1 cellular context compared by ENCODE assay signal in the genomic region with DNA sequence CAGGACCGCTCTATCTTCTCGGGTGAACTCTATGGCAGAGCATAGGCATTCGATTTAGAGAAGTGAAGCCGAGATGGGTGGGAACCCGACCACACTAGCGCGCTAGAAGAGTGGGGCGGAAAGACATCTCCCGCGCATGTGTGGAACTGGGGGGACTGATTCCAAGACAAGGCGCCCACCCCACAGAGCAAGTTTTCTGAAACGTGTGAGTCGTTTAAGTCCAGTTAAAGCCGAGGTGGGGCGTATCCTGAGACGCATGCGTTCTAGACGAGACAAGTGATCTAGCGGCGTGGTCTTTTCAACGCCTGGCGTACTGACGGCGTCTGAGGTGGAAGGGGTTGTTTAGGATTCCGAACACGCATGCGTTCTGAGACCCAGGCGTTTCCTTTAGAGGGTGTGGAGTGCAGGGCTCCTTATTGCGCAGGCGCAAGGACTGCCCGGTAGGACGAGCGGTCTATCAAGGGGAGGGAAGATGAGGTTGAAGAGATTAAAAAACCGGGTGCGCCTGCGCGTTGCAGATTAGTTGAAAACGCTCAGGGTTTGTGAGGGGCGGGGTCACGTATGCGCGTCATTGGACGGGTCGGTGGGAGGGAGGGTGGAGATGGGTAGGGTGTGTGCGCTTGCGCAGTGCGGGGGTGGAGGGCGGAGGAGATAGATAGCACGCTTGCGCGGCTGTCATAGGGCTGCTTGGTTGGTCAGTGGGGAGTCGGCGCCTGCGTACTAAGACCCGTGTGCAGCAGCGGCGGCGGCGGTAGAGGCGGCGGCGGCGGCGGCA.
TF ChIP-seq lines count a peak whose summit lies in the region.

A gene (plus strand): TSS at position 718 of the 775 bp plus-strand sequence. CDS start 2,008 bp downstream, outside the sequence.

TF ChIP-seq in GM12878, 131 proteins besides CTCF, POLR2A, EP300 and RAD21 (continued from another document and continues in another):
- TF ChIP-seq SP1 (IDR thresholded peaks at IDR 0.05; ENCODE audit: low read depth, low read length) = peak; percentile 20
- TF ChIP-seq PML (IDR thresholded peaks at IDR 0.05; ENCODE audit: low read length) = peak; percentile 66; the same call in 1 of the 2 replicates
- peak; percentile 43 to 58; a peak in 2 of 4 replicates for TF ChIP-seq BHLHE40 (IDR thresholded peaks at IDR 0.05; ENCODE audit: borderline replicate concordance in 1 of 2, low read depth in 2 of 2, low read length in 1 of 2)
- TF ChIP-seq MYC (IDR thresholded peaks at IDR 0.05; ENCODE audit: insufficient read depth, insufficient read length, insufficient replicate concordance, low read length, severe bottlenecking) = peak; percentile 25
- no peak; a peak in 1 of 4 replicates for TF ChIP-seq IKZF2 (IDR thresholded peaks at IDR 0.05)
- TF ChIP-seq SMAD5 (IDR thresholded peaks at IDR 0.05; ENCODE audit: low read depth) = peak; percentile 82
- TF ChIP-seq MXI1 (IDR thresholded peaks at IDR 0.05; ENCODE audit: low read depth, low read length) = peak; percentile 92
- TF ChIP-seq, protein P1, sequence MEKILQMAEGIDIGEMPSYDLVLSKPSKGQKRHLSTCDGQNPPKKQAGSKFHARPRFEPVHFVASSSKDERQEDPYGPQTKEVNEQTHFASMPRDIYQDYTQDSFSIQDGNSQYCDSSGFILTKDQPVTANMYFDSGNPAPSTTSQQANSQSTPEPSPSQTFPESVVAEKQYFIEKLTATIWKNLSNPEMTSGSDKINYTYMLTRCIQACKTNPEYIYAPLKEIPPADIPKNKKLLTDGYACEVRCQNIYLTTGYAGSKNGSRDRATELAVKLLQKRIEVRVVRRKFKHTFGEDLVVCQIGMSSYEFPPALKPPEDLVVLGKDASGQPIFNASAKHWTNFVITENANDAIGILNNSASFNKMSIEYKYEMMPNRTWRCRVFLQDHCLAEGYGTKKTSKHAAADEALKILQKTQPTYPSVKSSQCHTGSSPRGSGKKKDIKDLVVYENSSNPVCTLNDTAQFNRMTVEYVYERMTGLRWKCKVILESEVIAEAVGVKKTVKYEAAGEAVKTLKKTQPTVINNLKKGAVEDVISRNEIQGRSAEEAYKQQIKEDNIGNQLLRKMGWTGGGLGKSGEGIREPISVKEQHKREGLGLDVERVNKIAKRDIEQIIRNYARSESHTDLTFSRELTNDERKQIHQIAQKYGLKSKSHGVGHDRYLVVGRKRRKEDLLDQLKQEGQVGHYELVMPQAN (conservative IDR thresholded peaks at IDR 0.05) = no peak
- peak; percentile 88 for TF ChIP-seq NBN (IDR thresholded peaks at IDR 0.05)
- 0 out of 2 replicates have a peak, but pooled peaks have one; percentile 37 for TF ChIP-seq MEF2A (IDR thresholded peaks at IDR 0.05; ENCODE audit: insufficient read depth, low read depth, low read length)
- TF ChIP-seq DPF2 (IDR thresholded peaks at IDR 0.05) = no peak
- peak; percentile 73 for TF ChIP-seq SMAD1 (IDR thresholded peaks at IDR 0.05; ENCODE audit: low read depth, partially characterized antibody)
- TF ChIP-seq BCL11A (IDR thresholded peaks at IDR 0.05; ENCODE audit: low read depth, low read length) = no peak
- TF ChIP-seq MEF2B (IDR thresholded peaks at IDR 0.05; ENCODE audit: partially characterized antibody, poor library complexity, severe bottlenecking) = no peak
- TF ChIP-seq IKZF1 (conservative IDR thresholded peaks at IDR 0.05) = peak; percentile 85
- TF ChIP-seq RBBP5 (conservative IDR thresholded peaks at IDR 0.05) = no peak
- TF ChIP-seq SRF (IDR thresholded peaks at IDR 0.05; ENCODE audit: low read depth in 2 of 2, low read length in 2 of 2) = peak in 1 of 2 experiments; percentile 88; a peak in 2 of 4 replicates
- TF ChIP-seq, protein P2, sequence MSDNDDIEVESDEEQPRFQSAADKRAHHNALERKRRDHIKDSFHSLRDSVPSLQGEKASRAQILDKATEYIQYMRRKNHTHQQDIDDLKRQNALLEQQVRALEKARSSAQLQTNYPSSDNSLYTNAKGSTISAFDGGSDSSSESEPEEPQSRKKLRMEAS (IDR thresholded peaks at IDR 0.05; ENCODE audit: low read depth, low read length) = peak; percentile 58
- TF ChIP-seq SIN3A (IDR thresholded peaks at IDR 0.05; ENCODE audit: low read depth, low read length) = peak; percentile 79
- TF ChIP-seq, protein P3, sequence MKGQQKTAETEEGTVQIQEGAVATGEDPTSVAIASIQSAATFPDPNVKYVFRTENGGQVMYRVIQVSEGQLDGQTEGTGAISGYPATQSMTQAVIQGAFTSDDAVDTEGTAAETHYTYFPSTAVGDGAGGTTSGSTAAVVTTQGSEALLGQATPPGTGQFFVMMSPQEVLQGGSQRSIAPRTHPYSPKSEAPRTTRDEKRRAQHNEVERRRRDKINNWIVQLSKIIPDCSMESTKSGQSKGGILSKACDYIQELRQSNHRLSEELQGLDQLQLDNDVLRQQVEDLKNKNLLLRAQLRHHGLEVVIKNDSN (IDR thresholded peaks at IDR 0.05; ENCODE audit: borderline replicate concordance, extremely low read length, insufficient read depth, low read depth, low read length) = no peak
- peak; percentile 97; the same call in 1 of the 2 replicates for TF ChIP-seq YY1 (IDR thresholded peaks at IDR 0.05; ENCODE audit: low read depth, low read length)
- TF ChIP-seq POU2F2 (IDR thresholded peaks at IDR 0.05; ENCODE audit: borderline replicate concordance, low read depth, low read length) = peak; percentile 23; the same call in 1 of the 3 replicates
- TF ChIP-seq NFIC (IDR thresholded peaks at IDR 0.05; ENCODE audit: low read depth, low read length) = no peak
- TF ChIP-seq KLF5 (IDR thresholded peaks at IDR 0.05; ENCODE audit: partially characterized antibody) = peak; percentile 14
- TF ChIP-seq, protein P4, sequence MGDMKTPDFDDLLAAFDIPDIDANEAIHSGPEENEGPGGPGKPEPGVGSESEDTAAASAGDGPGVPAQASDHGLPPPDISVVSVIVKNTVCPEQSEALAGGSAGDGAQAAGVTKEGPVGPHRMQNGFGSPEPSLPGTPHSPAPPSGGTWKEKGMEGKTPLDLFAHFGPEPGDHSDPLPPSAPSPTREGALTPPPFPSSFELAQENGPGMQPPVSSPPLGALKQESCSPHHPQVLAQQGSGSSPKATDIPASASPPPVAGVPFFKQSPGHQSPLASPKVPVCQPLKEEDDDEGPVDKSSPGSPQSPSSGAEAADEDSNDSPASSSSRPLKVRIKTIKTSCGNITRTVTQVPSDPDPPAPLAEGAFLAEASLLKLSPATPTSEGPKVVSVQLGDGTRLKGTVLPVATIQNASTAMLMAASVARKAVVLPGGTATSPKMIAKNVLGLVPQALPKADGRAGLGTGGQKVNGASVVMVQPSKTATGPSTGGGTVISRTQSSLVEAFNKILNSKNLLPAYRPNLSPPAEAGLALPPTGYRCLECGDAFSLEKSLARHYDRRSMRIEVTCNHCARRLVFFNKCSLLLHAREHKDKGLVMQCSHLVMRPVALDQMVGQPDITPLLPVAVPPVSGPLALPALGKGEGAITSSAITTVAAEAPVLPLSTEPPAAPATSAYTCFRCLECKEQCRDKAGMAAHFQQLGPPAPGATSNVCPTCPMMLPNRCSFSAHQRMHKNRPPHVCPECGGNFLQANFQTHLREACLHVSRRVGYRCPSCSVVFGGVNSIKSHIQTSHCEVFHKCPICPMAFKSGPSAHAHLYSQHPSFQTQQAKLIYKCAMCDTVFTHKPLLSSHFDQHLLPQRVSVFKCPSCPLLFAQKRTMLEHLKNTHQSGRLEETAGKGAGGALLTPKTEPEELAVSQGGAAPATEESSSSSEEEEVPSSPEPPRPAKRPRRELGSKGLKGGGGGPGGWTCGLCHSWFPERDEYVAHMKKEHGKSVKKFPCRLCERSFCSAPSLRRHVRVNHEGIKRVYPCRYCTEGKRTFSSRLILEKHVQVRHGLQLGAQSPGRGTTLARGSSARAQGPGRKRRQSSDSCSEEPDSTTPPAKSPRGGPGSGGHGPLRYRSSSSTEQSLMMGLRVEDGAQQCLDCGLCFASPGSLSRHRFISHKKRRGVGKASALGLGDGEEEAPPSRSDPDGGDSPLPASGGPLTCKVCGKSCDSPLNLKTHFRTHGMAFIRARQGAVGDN (IDR thresholded peaks at IDR 0.05) = 0 out of 2 replicates have a peak, but pooled peaks have one; percentile 61
- TF ChIP-seq TAF1 (IDR thresholded peaks at IDR 0.05; ENCODE audit: borderline replicate concordance, low read depth, low read length) = peak; percentile 76
- 0 out of 2 replicates have a peak, but pooled peaks have one; percentile 21 for TF ChIP-seq STAT3 (IDR thresholded peaks at IDR 0.05; ENCODE audit: low read depth, low read length)
- peak; percentile 15 for TF ChIP-seq CBFB (IDR thresholded peaks at IDR 0.05; ENCODE audit: low read depth)
- peak; percentile 50; the same call in 1 of the 2 replicates for TF ChIP-seq CHD2 (IDR thresholded peaks at IDR 0.05; ENCODE audit: borderline replicate concordance, low read depth, low read length)
- TF ChIP-seq ETV6 (conservative IDR thresholded peaks at IDR 0.05 in 1 of 2, IDR thresholded peaks at IDR 0.05 in 1 of 2; ENCODE audit: borderline replicate concordance in 1 of 2, low read depth in 1 of 2) = 0 out of 4 replicates have a peak, but pooled peaks of 1 of the 2 experiments have one; percentile 35
- peak; percentile 91 for TF ChIP-seq RUNX3 (IDR thresholded peaks at IDR 0.05; ENCODE audit: low read length)
- TF ChIP-seq, protein P5, sequence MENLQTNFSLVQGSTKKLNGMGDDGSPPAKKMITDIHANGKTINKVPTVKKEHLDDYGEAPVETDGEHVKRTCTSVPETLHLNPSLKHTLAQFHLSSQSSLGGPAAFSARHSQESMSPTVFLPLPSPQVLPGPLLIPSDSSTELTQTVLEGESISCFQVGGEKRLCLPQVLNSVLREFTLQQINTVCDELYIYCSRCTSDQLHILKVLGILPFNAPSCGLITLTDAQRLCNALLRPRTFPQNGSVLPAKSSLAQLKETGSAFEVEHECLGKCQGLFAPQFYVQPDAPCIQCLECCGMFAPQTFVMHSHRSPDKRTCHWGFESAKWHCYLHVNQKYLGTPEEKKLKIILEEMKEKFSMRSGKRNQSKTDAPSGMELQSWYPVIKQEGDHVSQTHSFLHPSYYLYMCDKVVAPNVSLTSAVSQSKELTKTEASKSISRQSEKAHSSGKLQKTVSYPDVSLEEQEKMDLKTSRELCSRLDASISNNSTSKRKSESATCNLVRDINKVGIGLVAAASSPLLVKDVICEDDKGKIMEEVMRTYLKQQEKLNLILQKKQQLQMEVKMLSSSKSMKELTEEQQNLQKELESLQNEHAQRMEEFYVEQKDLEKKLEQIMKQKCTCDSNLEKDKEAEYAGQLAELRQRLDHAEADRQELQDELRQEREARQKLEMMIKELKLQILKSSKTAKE (IDR thresholded peaks at IDR 0.05; ENCODE audit: low read depth, poor library complexity, severe bottlenecking) = peak; percentile 27
- peak; percentile 64; the same call in 1 of the 2 replicates for TF ChIP-seq TBL1XR1 (IDR thresholded peaks at IDR 0.05; ENCODE audit: low read depth, low read length)
- peak; percentile 88 for TF ChIP-seq SPI1 (IDR thresholded peaks at IDR 0.05; ENCODE audit: borderline replicate concordance, insufficient read depth, low read depth, low read length)
- TF ChIP-seq BMI1 (IDR thresholded peaks at IDR 0.05; ENCODE audit: borderline replicate concordance) = no peak
- TF ChIP-seq EGR1 (IDR thresholded peaks at IDR 0.05; ENCODE audit: borderline replicate concordance in 1 of 2, low read depth in 2 of 2, low read length in 2 of 2) = peak; percentile 8 to 99
- no peak for TF ChIP-seq WRNIP1 (IDR thresholded peaks at IDR 0.05; ENCODE audit: borderline replicate concordance, low read depth, low read length)
- peak; percentile 58 for TF ChIP-seq RELA (IDR thresholded peaks at IDR 0.05; ENCODE audit: borderline replicate concordance, partially characterized antibody)
- TF ChIP-seq NR2C1 (IDR thresholded peaks at IDR 0.05) = peak; percentile 80; the same call in 1 of the 2 replicates
- TF ChIP-seq HCFC1 (IDR thresholded peaks at IDR 0.05; ENCODE audit: low read length) = peak; percentile 79
- TF ChIP-seq, protein P6, sequence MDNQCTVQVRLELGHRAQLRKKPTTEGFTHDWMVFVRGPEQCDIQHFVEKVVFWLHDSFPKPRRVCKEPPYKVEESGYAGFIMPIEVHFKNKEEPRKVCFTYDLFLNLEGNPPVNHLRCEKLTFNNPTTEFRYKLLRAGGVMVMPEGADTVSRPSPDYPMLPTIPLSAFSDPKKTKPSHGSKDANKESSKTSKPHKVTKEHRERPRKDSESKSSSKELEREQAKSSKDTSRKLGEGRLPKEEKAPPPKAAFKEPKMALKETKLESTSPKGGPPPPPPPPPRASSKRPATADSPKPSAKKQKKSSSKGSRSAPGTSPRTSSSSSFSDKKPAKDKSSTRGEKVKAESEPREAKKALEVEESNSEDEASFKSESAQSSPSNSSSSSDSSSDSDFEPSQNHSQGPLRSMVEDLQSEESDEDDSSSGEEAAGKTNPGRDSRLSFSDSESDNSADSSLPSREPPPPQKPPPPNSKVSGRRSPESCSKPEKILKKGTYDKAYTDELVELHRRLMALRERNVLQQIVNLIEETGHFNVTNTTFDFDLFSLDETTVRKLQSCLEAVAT (IDR thresholded peaks at IDR 0.05) = peak; percentile 100
- TF ChIP-seq, protein P7, sequence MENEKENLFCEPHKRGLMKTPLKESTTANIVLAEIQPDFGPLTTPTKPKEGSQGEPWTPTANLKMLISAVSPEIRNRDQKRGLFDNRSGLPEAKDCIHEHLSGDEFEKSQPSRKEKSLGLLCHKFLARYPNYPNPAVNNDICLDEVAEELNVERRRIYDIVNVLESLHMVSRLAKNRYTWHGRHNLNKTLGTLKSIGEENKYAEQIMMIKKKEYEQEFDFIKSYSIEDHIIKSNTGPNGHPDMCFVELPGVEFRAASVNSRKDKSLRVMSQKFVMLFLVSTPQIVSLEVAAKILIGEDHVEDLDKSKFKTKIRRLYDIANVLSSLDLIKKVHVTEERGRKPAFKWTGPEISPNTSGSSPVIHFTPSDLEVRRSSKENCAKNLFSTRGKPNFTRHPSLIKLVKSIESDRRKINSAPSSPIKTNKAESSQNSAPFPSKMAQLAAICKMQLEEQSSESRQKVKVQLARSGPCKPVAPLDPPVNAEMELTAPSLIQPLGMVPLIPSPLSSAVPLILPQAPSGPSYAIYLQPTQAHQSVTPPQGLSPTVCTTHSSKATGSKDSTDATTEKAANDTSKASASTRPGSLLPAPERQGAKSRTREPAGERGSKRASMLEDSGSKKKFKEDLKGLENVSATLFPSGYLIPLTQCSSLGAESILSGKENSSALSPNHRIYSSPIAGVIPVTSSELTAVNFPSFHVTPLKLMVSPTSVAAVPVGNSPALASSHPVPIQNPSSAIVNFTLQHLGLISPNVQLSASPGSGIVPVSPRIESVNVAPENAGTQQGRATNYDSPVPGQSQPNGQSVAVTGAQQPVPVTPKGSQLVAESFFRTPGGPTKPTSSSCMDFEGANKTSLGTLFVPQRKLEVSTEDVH (IDR thresholded peaks at IDR 0.05; ENCODE audit: low read depth, partially characterized antibody) = peak; percentile 83
- peak; percentile 59; the same call in 1 of the 2 replicates for TF ChIP-seq RB1 (IDR thresholded peaks at IDR 0.05; ENCODE audit: borderline replicate concordance)
- peak; percentile 84; the same call in 1 of the 2 replicates for TF ChIP-seq TARDBP (IDR thresholded peaks at IDR 0.05; ENCODE audit: borderline replicate concordance)
- TF ChIP-seq, protein P8, sequence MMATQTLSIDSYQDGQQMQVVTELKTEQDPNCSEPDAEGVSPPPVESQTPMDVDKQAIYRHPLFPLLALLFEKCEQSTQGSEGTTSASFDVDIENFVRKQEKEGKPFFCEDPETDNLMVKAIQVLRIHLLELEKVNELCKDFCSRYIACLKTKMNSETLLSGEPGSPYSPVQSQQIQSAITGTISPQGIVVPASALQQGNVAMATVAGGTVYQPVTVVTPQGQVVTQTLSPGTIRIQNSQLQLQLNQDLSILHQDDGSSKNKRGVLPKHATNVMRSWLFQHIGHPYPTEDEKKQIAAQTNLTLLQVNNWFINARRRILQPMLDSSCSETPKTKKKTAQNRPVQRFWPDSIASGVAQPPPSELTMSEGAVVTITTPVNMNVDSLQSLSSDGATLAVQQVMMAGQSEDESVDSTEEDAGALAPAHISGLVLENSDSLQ (IDR thresholded peaks at IDR 0.05) = peak; percentile 91
- no peak; the same call in 1 of the 2 replicates for TF ChIP-seq SMARCA5 (IDR thresholded peaks at IDR 0.05)
